In genomic region chr1:48817505-48818114, GRCh38 we compare ENCODE assay signal across 8 cellular contexts. TPM values are rescaled to one million over a fixed set of nuclear protein-coding genes. Genes with fewer than 3 reads are reported as not detected.
DNase-seq lines count a peak whose midpoint lies in the region; ATAC-seq and TF ChIP-seq lines count a peak whose summit lies in the region.

No MANE protein-coding gene starts in this region.

- H3K27ac ChIP-seq in fibroblast of lung (ENCODE audit: insufficient read depth, low read length) (no peak overlapping the region), neural cell (ENCODE audit: low read length) (no peak overlapping the region)

- H3K4me1 ChIP-seq in fibroblast of lung (ENCODE audit: control insufficient read depth, extremely low read depth, insufficient read depth, low read length): no peaks in the 10 kb centered on the region

- no peaks in the 10 kb centered on the region for H3F3A ChIP-seq in neural cell (ENCODE audit: insufficient read depth, low read length, poor library complexity, severe bottlenecking)

- H3K9ac ChIP-seq in fibroblast of lung (ENCODE audit: insufficient read depth, low read length): no peak overlapping the region
- H3K9ac ChIP-seq in neural cell (ENCODE audit: low read length): no peak overlapping the region

- H3K9me3 ChIP-seq in fibroblast of lung (ENCODE audit: control insufficient read depth, insufficient read depth, low read depth, low read length) (no peaks in the 10 kb centered on the region), neural cell (ENCODE audit: low read length) (no peaks in the 10 kb centered on the region)

- H3K4me2 ChIP-seq in fibroblast of lung (ENCODE audit: extremely low read depth, insufficient read depth, low read length) (no peak overlapping the region), neural cell (ENCODE audit: low read length) (no peak overlapping the region)

- TF ChIP-seq EP300 in neural cell (conservative IDR thresholded peaks at IDR 0.05; ENCODE audit: poor library complexity, severe bottlenecking): no peak

- no peaks in the 10 kb centered on the region for H4K20me1 ChIP-seq in fibroblast of lung (ENCODE audit: control insufficient read depth, extremely low read depth, insufficient read depth, low read length)
- no peaks in the 10 kb centered on the region for H4K20me1 ChIP-seq in neural cell (ENCODE audit: insufficient read depth)

- H3K27me3 ChIP-seq in fibroblast of lung (ENCODE audit: control insufficient read depth, insufficient read depth, low read length) (no peaks in the 10 kb centered on the region), neural cell (ENCODE audit: insufficient read depth, low read depth, low read length) (no peaks in the 10 kb centered on the region)

- H3K4me3 ChIP-seq in LNCaP clone FGC (ENCODE audit: low read depth, low read length) (no peak overlapping the region), fibroblast of lung (replicated peaks in 1 of 4; ENCODE audit: control extremely low read depth in 1 of 4, insufficient read depth in 1 of 4, low read depth in 3 of 4, low read length in 4 of 4) (no peak overlapping the region), neural cell (ENCODE audit: low read length) (no peak overlapping the region)

- H3K79me2 ChIP-seq in fibroblast of lung (ENCODE audit: control insufficient read depth, insufficient read depth, low read length) (no peaks in the 10 kb centered on the region), neural cell (replicated peaks; ENCODE audit: insufficient read depth, low read length) (no peaks in the 10 kb centered on the region)

- peak; percentile 97 for TF ChIP-seq CTCF in LNCaP clone FGC (IDR thresholded peaks at IDR 0.05; ENCODE audit: control insufficient read depth, extremely low read depth, insufficient read depth)
- peak; percentile 61 to 94 for TF ChIP-seq CTCF in fibroblast of lung (conservative IDR thresholded peaks at IDR 0.05 in 1 of 2, IDR thresholded peaks at IDR 0.05 in 1 of 2; ENCODE audit: low read depth in 1 of 2, low read length in 2 of 2)
- peak; percentile 50 for TF ChIP-seq CTCF in neural cell (IDR thresholded peaks at IDR 0.05; ENCODE audit: poor library complexity, severe bottlenecking)

- ATAC-seq in GM21526 (IDR thresholded peaks at IDR 0.05; ENCODE audit: low FRiP score, unreplicated experiment) (peak; percentile 74), HG03571 (IDR thresholded peaks at IDR 0.05; ENCODE audit: unreplicated experiment) (no peak)

- H3K9me2 ChIP-seq in neural cell (ENCODE audit: insufficient read depth, low read length): no peaks in the 10 kb centered on the region

- DNase-seq in NCI-H1694 treated with DMSO at 0.1 percent for 48 hours (lab: John Stamatoyannopoulos, UW) (peak; percentile 33), NCI-H1694 (lab: John Stamatoyannopoulos, UW) (no peak), LNCaP clone FGC (ENCODE audit: low read depth) (peak; percentile 31), SKM-1 (lab: John Stamatoyannopoulos, UW; ENCODE audit: unreplicated experiment) (peak; percentile 9), fibroblast of lung (ENCODE audit: low read depth in 2 of 2) (peak; percentile 39 to 63)

- H2AFZ ChIP-seq in fibroblast of lung (ENCODE audit: low read length) (no peak overlapping the region), neural cell (ENCODE audit: low read depth, low read length) (no peak overlapping the region)

- H3K36me3 ChIP-seq in fibroblast of lung (ENCODE audit: control insufficient read depth, insufficient read depth, low read length) (no peaks in the 10 kb centered on the region), neural cell (ENCODE audit: insufficient read depth, low read length) (no peaks in the 10 kb centered on the region)

- peak; percentile 44 for TF ChIP-seq RAD21 in neural cell (conservative IDR thresholded peaks at IDR 0.05)

TF ChIP-seq in neural cell, 6 proteins besides CTCF, POLR2A, EP300 and RAD21:
- TF ChIP-seq REST (IDR thresholded peaks at IDR 0.05; ENCODE audit: borderline replicate concordance) (no peak), EZH2 (IDR thresholded peaks at IDR 0.05; ENCODE audit: borderline replicate concordance, insufficient read depth, low read length, poor library complexity, severe bottlenecking) (no peak), SMC3 (conservative IDR thresholded peaks at IDR 0.05; ENCODE audit: poor library complexity) (peak; percentile 42)

RNA-seq across cellular contexts. Expression of gene BEND5, which starts 40.9 kb away (rescaled TPM):
- total RNA-seq in fibroblast of lung: 0.77 TPM in 1 of 2 replicates, not detected in the other
- 0.16 and 0.39 TPM in 2 replicates for polyA plus RNA-seq in fibroblast of lung
- 0.34 TPM in 1 of 2 replicates, not detected in the other for polyA plus RNA-seq in fibroblast of lung (2012)
- 1.1 TPM in 1 of 2 replicates, not detected in the other for polyA minus RNA-seq in fibroblast of lung (ENCODE audit: low replicate concordance)
- 58.6 and 64.9 TPM in 2 replicates for polyA plus RNA-seq in neural cell
- 33.4 and 38.7 TPM in 2 replicates for polyA minus RNA-seq in neural cell

Comparison
In these comparisons a context has a peak if more than half of its experiments do, and no peak if none do; other contexts are left out.
1. RNA of gene BEND5, which starts 40.9 kb away (polyA plus RNA-seq): 58.6 to 64.9 TPM in neural cell; 0.16 to 0.39 TPM in fibroblast of lung; every median in the first group is over 10 times any median in the second.
2. Peak in every context shown above with its lines, with median percentiles within 50 percentile points of each other: CTCF ChIP-seq.